In the genomic region with DNA sequence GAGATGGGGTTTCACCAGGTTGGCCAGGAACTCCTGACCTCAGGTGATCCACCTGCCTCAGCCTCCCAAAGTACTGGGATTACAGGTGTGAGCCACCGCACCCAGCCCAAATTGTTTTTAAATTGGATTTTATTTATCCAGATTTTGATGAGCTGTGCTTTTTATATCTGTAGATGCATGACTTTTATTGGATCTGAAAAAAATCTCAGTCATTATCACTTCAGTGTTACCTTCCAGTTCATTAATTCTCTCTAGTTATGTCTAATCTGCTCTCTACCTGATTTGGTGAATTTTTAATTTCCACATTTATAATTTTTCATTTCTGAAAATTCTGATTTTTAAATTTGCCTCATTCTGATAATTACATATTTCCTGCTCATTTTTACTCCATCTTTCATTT, we compare ENCODE assay signal across 16 cellular contexts. TPM values are rescaled to one million over a fixed set of nuclear protein-coding genes. Genes with fewer than 3 reads are reported as not detected.
DNase-seq lines count a peak whose midpoint lies in the region; ATAC-seq, FAIRE-seq and TF ChIP-seq lines count a peak whose summit lies in the region.
"Had no signal": no experiment of that assay in that cellular context is flagged by ENCODE, and none has a peak within 500 bp of the region (broad histone marks: within the 10 kb centered on the region; RNA-seq: fewer than 3 reads in every experiment).

No MANE protein-coding gene starts in this region.

- in situ Hi-C loops in K562 (cut with MboI) = no loop called here

- peaks cover 4% of the 10 kb centered on the region for H3K9me3 Mint-ChIP-seq in activated naive CD4-positive, alpha-beta T cell treated with anti-CD3 and anti-CD28 coated beads, Interleukin-2, amount 10 ng/mL, durations not matched to agents 7 days and 5 days
- H3K9me3 Mint-ChIP-seq in activated naive CD4-positive, alpha-beta T cell treated with anti-CD3 and anti-CD28 coated beads, Interleukin-2, amount 50 U/mL, for 72 hours = peaks cover 0 to 10% of the 10 kb centered on the region in 2 donors
- no peaks in the 10 kb centered on the region for H3K9me3 Mint-ChIP-seq in Calu3 (ENCODE audit: low read depth, unreplicated experiment)

- POLR2A ChIA-PET in A549 (lab: Yijun Ruan, JAX) (interaction anchor here (0.7 kb wide), 2 partner anchors 19 to 76 kb away, joined by 3 to 4 read pairs; no protein-coding TSS in a partner anchor), K562 (lab: Yijun Ruan, JAX) (interaction anchor here (0.6 to 1.5 kb wide), 2 partner anchors 17 to 19 kb away, joined by 3 to 4 read pairs; no protein-coding TSS in a partner anchor)

- H3K27ac ChIP-seq in A549 (no peak overlapping the region), K562 (ENCODE audit: extremely low read depth, low read depth, low read length) (no peak overlapping the region)
- H3K27ac ChIP-seq: BLaER1 had no signal

- H3K9ac ChIP-seq in K562 (ENCODE audit: insufficient read depth in 1 of 2, low read depth in 2 of 2, low read length in 2 of 2) = no peak overlapping the region
- H3K9ac ChIP-seq: BLaER1 had no signal

- intact Hi-C loops in Calu3 (cut with micrococcal nuclease; ENCODE audit: unreplicated experiment) (loop anchor here (10.0 kb wide), 3 partner anchors 49 to 399 kb away; no protein-coding TSS in a partner anchor), K562 (cut with micrococcal nuclease) (no loop called here)

- H2AFZ ChIP-seq in K562 (ENCODE audit: low read depth, low read length) = no peak overlapping the region

- DNase-seq in activated naive CD4-positive, alpha-beta T cell treated with anti-CD3 and anti-CD28 coated beads, Interleukin-2, amount 10 ng/mL, durations not matched to agents 7 days and 5 days = no peak
- DNase-seq in activated naive CD4-positive, alpha-beta T cell treated with anti-CD3 and anti-CD28 coated beads, Interleukin-2, amount 50 U/mL, for 72 hours (ENCODE audit: low spot score in 2 of 2) = no peak
- no peak for DNase-seq in A549 (ENCODE audit: low read depth in 1 of 2, low spot score in 1 of 2)
- DNase-seq in Calu3 = no peak
- DNase-seq in K562 (ENCODE audit: extremely low read depth in 1 of 4, low spot score in 3 of 4) = no peak
- no peak for DNase-seq in stimulated activated CD4-positive, alpha-beta T cell treated with anti-CD3 and anti-CD28 coated beads, Interleukin-12 subunit alpha, Interleukin-12 subunit beta, amount 100 ng/mL, for 4 hours
- no peak for DNase-seq in DMS79 treated with DMSO at 0.1 percent for 48 hours (lab: John Stamatoyannopoulos, UW)
- DNase-seq: AML-193; Caco-2; CD8-positive, alpha-beta memory T cell; DMS53; HCEC 1CT; IMR-90 had no signal

- BruUV-seq in Calu3 (replicated peaks; lab: Mats Ljungman, UMichigan) (no TSS peak), K562 (replicated peaks; lab: Mats Ljungman, UMichigan) (no TSS peak)

- no peaks in the 10 kb centered on the region for H3K27me3 ChIP-seq in K562 (ENCODE audit: control insufficient read depth in 2 of 2, insufficient read depth in 2 of 2, low read length in 2 of 2)
- H3K27me3 ChIP-seq: BLaER1 had no signal

- TF ChIP-seq RAD21 in A549 (conservative IDR thresholded peaks at IDR 0.05 in 1 of 2, IDR thresholded peaks at IDR 0.05 in 1 of 2) = no peak
- TF ChIP-seq RAD21 in K562 (CRISPR knock-in tag; conservative IDR thresholded peaks at IDR 0.05 in 1 of 2, IDR thresholded peaks at IDR 0.05 in 1 of 2) = no peak

- no peaks in the 10 kb centered on the region for H3K27me3 Mint-ChIP-seq in activated naive CD4-positive, alpha-beta T cell treated with anti-CD3 and anti-CD28 coated beads, Interleukin-2, amount 10 ng/mL, durations not matched to agents 7 days and 5 days
- no peaks in the 10 kb centered on the region for H3K27me3 Mint-ChIP-seq in Calu3 (ENCODE audit: unreplicated experiment)
- H3K27me3 Mint-ChIP-seq: CD8-positive, alpha-beta memory T cell had no signal

- no peaks in the 10 kb centered on the region for H3K9me1 ChIP-seq in K562 (ENCODE audit: control insufficient read depth, insufficient read depth, low read length)

- peak overlapping the region; percentile 42 for H3K27ac Mint-ChIP-seq in activated naive CD4-positive, alpha-beta T cell treated with anti-CD3 and anti-CD28 coated beads, Interleukin-2, amount 10 ng/mL, durations not matched to agents 7 days and 5 days
- H3K27ac Mint-ChIP-seq in activated naive CD4-positive, alpha-beta T cell treated with anti-CD3 and anti-CD28 coated beads, Interleukin-2, amount 50 U/mL, for 72 hours = peak overlapping the region in 1 of 2 donors; percentile 84
- peak overlapping the region; percentile 38 for H3K27ac Mint-ChIP-seq in Calu3 (ENCODE audit: unreplicated experiment)

- no peak for ATAC-seq in activated naive CD4-positive, alpha-beta T cell treated with anti-CD3 and anti-CD28 coated beads, Interleukin-2, amount 50 U/mL, for 72 hours
- ATAC-seq in A549 = no peak
- no peak for ATAC-seq in K562
- no peak for ATAC-seq in HG02970 (IDR thresholded peaks at IDR 0.05; ENCODE audit: low FRiP score, unreplicated experiment)

- peaks cover 44% of the 10 kb centered on the region for H3K4me1 Mint-ChIP-seq in activated naive CD4-positive, alpha-beta T cell treated with anti-CD3 and anti-CD28 coated beads, Interleukin-2, amount 10 ng/mL, durations not matched to agents 7 days and 5 days
- H3K4me1 Mint-ChIP-seq in Calu3 (ENCODE audit: low read depth, unreplicated experiment) = peaks cover 52% of the 10 kb centered on the region

- H3K36me3 Mint-ChIP-seq in activated naive CD4-positive, alpha-beta T cell treated with anti-CD3 and anti-CD28 coated beads, Interleukin-2, amount 10 ng/mL, durations not matched to agents 7 days and 5 days = peaks cover 10% of the 10 kb centered on the region
- peaks cover 14 to 39% of the 10 kb centered on the region in 2 donors for H3K36me3 Mint-ChIP-seq in activated naive CD4-positive, alpha-beta T cell treated with anti-CD3 and anti-CD28 coated beads, Interleukin-2, amount 50 U/mL, for 72 hours
- peaks cover 20% of the 10 kb centered on the region for H3K36me3 Mint-ChIP-seq in Calu3 (ENCODE audit: insufficient read depth, unreplicated experiment)

- no peaks in the 10 kb centered on the region; the same call in 2 of the 3 replicates for H3K36me3 ChIP-seq in K562 (ENCODE audit: control insufficient read depth, insufficient read depth, low read length)

- H3K4me3 Mint-ChIP-seq in activated naive CD4-positive, alpha-beta T cell treated with anti-CD3 and anti-CD28 coated beads, Interleukin-2, amount 10 ng/mL, durations not matched to agents 7 days and 5 days = no peak overlapping the region
- H3K4me3 Mint-ChIP-seq in Calu3 (ENCODE audit: low read depth, unreplicated experiment) = no peak overlapping the region

- H3K9me3 ChIP-seq in A549 = peaks cover 17% of the 10 kb centered on the region; the same call in 2 of the 3 replicates
- no peaks in the 10 kb centered on the region for H3K9me3 ChIP-seq in K562 (replicated peaks; ENCODE audit: control insufficient read depth, insufficient read depth, low read depth, low read length)
- H3K9me3 ChIP-seq: Caco-2 had no signal

- CTCF ChIA-PET in activated naive CD4-positive, alpha-beta T cell treated with anti-CD3 and anti-CD28 coated beads, Interleukin-2, amount 10 ng/mL, durations not matched to agents 7 days and 5 days (lab: Charles Lee) = interaction anchor here (0.8 to 1.7 kb wide), 4 partner anchors 11 to 281 kb away, joined by 3 to 5 read pairs (median 4); no protein-coding TSS in a partner anchor
- CTCF ChIA-PET in A549 (lab: Yijun Ruan, JAX) (interaction anchor here (1.2 to 1.6 kb wide), 2 partner anchors 79 to 281 kb away, joined by 3 to 7 read pairs; no protein-coding TSS in a partner anchor), Calu3 (lab: Charles Lee) (interaction anchor here (0.7 kb wide), 1 partner anchor 13 kb away, joined by 3 read pairs; no protein-coding TSS in a partner anchor), K562 (lab: Yijun Ruan, JAX; ENCODE audit: low intra/inter-chr PET ratio) (no interaction called here)

- WGBS in A549 (ENCODE audit: missing lambda C conversion rate) = 95% methylated on average over 1 of the region's 1 CpG
- WGBS in K562 (ENCODE audit: insufficient coverage, low coverage, missing lambda C conversion rate) = 100% methylated on average over 1 of the region's 1 CpG

- H3K4me2 ChIP-seq in A549 = no peak overlapping the region
- no peak overlapping the region for H3K4me2 ChIP-seq in K562 (ENCODE audit: insufficient read depth, low read length)
- H3K4me2 ChIP-seq: BLaER1 had no signal

- H3K79me2 ChIP-seq in K562 (ENCODE audit: control insufficient read depth, insufficient read depth, low read length) = peaks cover 93% of the 10 kb centered on the region

- TF ChIP-seq EP300 in A549 (IDR thresholded peaks at IDR 0.05) = no peak
- no peak for TF ChIP-seq EP300 in K562 (IDR thresholded peaks at IDR 0.05; ENCODE audit: low read length)

- no peak for TF ChIP-seq POLR2A in A549 (IDR thresholded peaks at IDR 0.05; ENCODE audit: low read length)
- TF ChIP-seq POLR2A in K562 (conservative IDR thresholded peaks at IDR 0.05) = no peak

- H3K4me1 ChIP-seq in A549 = peaks cover 56% of the 10 kb centered on the region
- no peaks in the 10 kb centered on the region; a peak in 1 of 5 replicates for H3K4me1 ChIP-seq in K562 (replicated peaks in 1 of 2; ENCODE audit: control insufficient read depth in 2 of 2, insufficient read depth in 2 of 2, low read length in 2 of 2)
- H3K4me1 ChIP-seq: Caco-2 had no signal

- no peak overlapping the region for H3K4me3 ChIP-seq in A549
- no peak overlapping the region for H3K4me3 ChIP-seq in K562
- H3K4me3 ChIP-seq: BLaER1 had no signal

- no peaks in the 10 kb centered on the region for H4K20me1 ChIP-seq in K562 (replicated peaks; ENCODE audit: control insufficient read depth, insufficient read depth, low read length)

- no peak for FAIRE-seq in A549 (lab: Jason Lieb, UNC)
- no peak for FAIRE-seq in K562 (lab: Jason Lieb, UNC)
- FAIRE-seq: H1 had no signal

- TF ChIP-seq CTCF in A549 (IDR thresholded peaks at IDR 0.05) = no peak
- no peak for TF ChIP-seq CTCF in Calu3 (IDR thresholded peaks at IDR 0.05; ENCODE audit: unreplicated experiment)
- no peak for TF ChIP-seq CTCF in K562 (IDR thresholded peaks at IDR 0.05 in 2 of 3, conservative IDR thresholded peaks at IDR 0.05 in 1 of 3; ENCODE audit: insufficient read depth in 2 of 3, low read depth in 1 of 3, low read length in 3 of 3)

RNA-seq across cellular contexts. Expression of gene AGFG1, which starts 13.5 kb away (rescaled TPM):
- 100 to 1,000 TPM in 1 of 2 donors, 10 to 100 TPM in 1; 63.3 to 219 TPM for total RNA-seq in activated naive CD4-positive, alpha-beta T cell treated with anti-CD3 and anti-CD28 coated beads, Interleukin-2, amount 50 U/mL, for 72 hours
- 384 and 415 TPM in 2 replicates for polyA plus RNA-seq in A549 (2011; rRNA removed)
- polyA plus RNA-seq in A549 (2012; cell fraction: cytosol; rRNA removed) = 107 and 152 TPM in 2 replicates
- polyA plus RNA-seq in A549 (2012; cell fraction: nucleus; rRNA removed) = 116 and 183 TPM in 2 replicates
- polyA plus RNA-seq in A549 (2017; fragmentation: RNase III; extraction: RNeasy Plus Mini Kit Qiagen cat#74134 plus additional on column Dnase treatment) = 96.9 to 104 TPM (median 100 TPM) in 3 replicates
- 677 and 730 TPM in 2 replicates for polyA minus RNA-seq in A549 (2011; rRNA and poly(A)+ RNA removed)
- total RNA-seq in Calu3 (2022) = 115 and 126 TPM in 2 replicates
- 31.0 and 37.9 TPM in 2 replicates for total RNA-seq in K562 (2011; cell fraction: chromatin; rRNA removed; ENCODE audit: low replicate concordance)
- total RNA-seq in K562 (2011; cell fraction: nucleolus; rRNA removed) = 14.8 and 17.1 TPM in 2 replicates
- total RNA-seq in K562 (2011; cell fraction: nucleoplasm; rRNA removed) = 16.6 and 31.9 TPM in 2 replicates
- total RNA-seq in K562 (2014; rRNA removed) = 18.1 and 27.0 TPM in 2 replicates
- 38.1 and 47.1 TPM in 2 replicates for total RNA-seq in K562 (2014; rRNA removed; fragmentation: Illumina TruSeq; extraction: Trizol)
- 37.4 and 37.9 TPM in 2 replicates for total RNA-seq in K562 (2015; rRNA removed; fragmentation: Illumina TruSeq; extraction: Trizol)
- total RNA-seq in K562 (2021) = 51.2 and 51.3 TPM in 2 replicates
- polyA plus RNA-seq in K562 (2011; rRNA removed) = 79.5 and 97.5 TPM in 2 replicates
- polyA plus RNA-seq in K562 (2011; cell fraction: cytosol; rRNA removed) = 88.8 TPM in 2 replicates
- 65.1 and 73.6 TPM in 2 replicates for polyA plus RNA-seq in K562 (2011; cell fraction: nucleus; rRNA removed)
- polyA plus RNA-seq in K562 (2012) = 27.7 and 28.0 TPM in 2 replicates
- polyA plus RNA-seq in K562 (2014; fragmentation: Illumina TruSeq; extraction: Trizol) = 35.3 and 36.0 TPM in 2 replicates
- polyA plus RNA-seq in K562 (2014; fragmentation: Nextera tagmentation; extraction: Ambion mirVana) = 10 to 100 TPM; 11.2 to 14.0 TPM
- 17.1 and 28.7 TPM in 2 replicates for polyA plus RNA-seq in K562 (2014; rRNA removed)
- polyA minus RNA-seq in K562 (2011; rRNA and poly(A)+ RNA removed) = 120 and 162 TPM in 2 replicates
- 42.0 and 75.2 TPM in 2 replicates for polyA minus RNA-seq in K562 (2011; cell fraction: cytosol; rRNA and poly(A)+ RNA removed)
- 19.5 and 36.4 TPM in 2 replicates for polyA minus RNA-seq in K562 (2011; cell fraction: nucleus; rRNA and poly(A)+ RNA removed)
